ENCODE assay signal across 22 cellular contexts in the genomic region with DNA sequence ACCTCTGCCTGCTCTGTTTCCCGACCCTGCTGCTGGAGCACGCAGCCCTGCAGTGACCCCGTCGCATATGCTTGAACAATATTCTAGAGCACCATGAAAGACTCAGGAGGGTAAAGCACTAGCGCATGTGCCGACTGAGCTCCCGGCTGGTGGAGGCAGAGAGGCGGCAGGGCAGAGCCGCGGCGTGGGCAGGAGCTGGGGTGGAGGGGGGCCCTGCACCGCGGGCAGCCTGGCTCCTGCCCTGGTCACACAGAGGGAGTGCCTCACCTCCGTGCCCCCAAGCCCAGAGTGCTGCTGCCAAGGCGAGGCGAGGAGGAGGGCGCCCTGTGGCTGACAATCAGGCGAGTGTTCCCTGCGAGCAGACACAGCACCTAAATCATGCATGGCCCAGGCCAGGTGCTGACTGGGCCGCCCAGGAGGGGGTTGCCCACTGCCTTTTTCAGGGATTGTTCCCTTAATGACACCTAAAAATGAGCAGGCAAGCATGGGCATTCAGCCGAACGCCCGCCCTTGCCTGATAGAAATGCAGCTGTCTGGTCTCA.
"Had no signal": no experiment of that assay in that cellular context is flagged by ENCODE, and none has a peak within 500 bp of the region (broad histone marks: within the 10 kb centered on the region; RNA-seq: fewer than 3 reads in every experiment).

No MANE protein-coding gene starts in this region.

- H3K4me3 ChIP-seq: adrenal gland had no signal

- H3K27me3 ChIP-seq: adrenal gland had no signal

- DNase-seq: activated CD4-positive, alpha-beta T cell treated with anti-CD3 and anti-CD28 coated beads for 48 hours; activated CD4-positive, alpha-beta T cell treated with anti-CD3 and anti-CD28 coated beads, Interleukin-2, amount 50 U/mL, for 4 hours; activated CD4-positive, CD25-positive, alpha-beta regulatory T cell treated with anti-CD3 and anti-CD28 coated beads, Interleukin-2, amount 50 U/mL, for 72 hours; activated CD8-positive, alpha-beta memory T cell treated with anti-CD3 and anti-CD28 coated beads, Interleukin-2, amount 50 U/mL, for 48 hours; activated CD8-positive, alpha-beta T cell treated with anti-CD3 and anti-CD28 coated beads, Interleukin-2, amount 10 ng/mL, durations not matched to agents 7 days and 5 days; activated naive CD4-positive, alpha-beta T cell treated with anti-CD3 and anti-CD28 coated beads, Interleukin-2, amount 50 U/mL, for 16 hours; activated naive CD8-positive, alpha-beta T cell treated with anti-CD3 and anti-CD28 coated beads, Interleukin-2, amount 10 ng/mL, durations not matched to agents 7 days and 5 days; activated T-cell treated with anti-CD3 and anti-CD28 coated beads, Interleukin-2, amount 50 U/mL, for 1 hour; adrenal gland; anterior cingulate cortex; KG1; MV-4-11; NCI-H1092 treated with DMSO at 0.1 percent for 48 hours; NCI-H1417 treated with DMSO at 0.1 percent for 48 hours; NCI-H1694 treated with DMSO at 0.1 percent for 48 hours; NCI-H2029 treated with DMSO at 0.1 percent for 48 hours; NCI-H345; NCI-H510A; PC-3; SHP77 treated with DMSO at 0.1 percent for 48 hours had no signal

- H3K27ac ChIP-seq: adrenal gland had no signal

- H3K36me3 ChIP-seq: adrenal gland had no signal

- H3K4me1 ChIP-seq: adrenal gland had no signal

- H3K9me3 ChIP-seq: adrenal gland had no signal

- FAIRE-seq: RCC 7860 had no signal

- ATAC-seq: activated CD8-positive, alpha-beta T cell treated with anti-CD3 and anti-CD28 coated beads, Interleukin-2, amount 10 ng/mL, durations not matched to agents 7 days and 5 days; PC-3; WTC11 had no signal
